ENCODE assay signal across 19 cellular contexts in genomic region chr12:111418594-111418880, GRCh38. TPM values are rescaled to one million over a fixed set of nuclear protein-coding genes. Genes with fewer than 3 reads are reported as not detected.
DNase-seq lines count a peak whose midpoint lies in the region; ATAC-seq and TF ChIP-seq lines count a peak whose summit lies in the region.
"Had no signal": no experiment of that assay in that cellular context is flagged by ENCODE, and none has a peak within 500 bp of the region (broad histone marks: within the 10 kb centered on the region; RNA-seq: fewer than 3 reads in every experiment).

No MANE protein-coding gene starts in this region.

- no peak for TF ChIP-seq CTCF in heart left ventricle (IDR thresholded peaks at IDR 0.05)
- no peak for TF ChIP-seq CTCF in testis (IDR thresholded peaks at IDR 0.05)
- TF ChIP-seq CTCF in mesothelial cell of epicardium (IDR thresholded peaks at IDR 0.05; ENCODE audit: unreplicated experiment), result no peak

- no peaks in the 10 kb centered on the region for H3K79me1 ChIP-seq in mesenchymal stem cell (replicated peaks; ENCODE audit: low read length, poor library complexity, severe bottlenecking)

- intact Hi-C loops in heart left ventricle (cut with DNase I) (no loop called here), left ventricle myocardium superior (cut with micrococcal nuclease) (no loop called here), testis (cut with DNase I; ENCODE audit: low total_unique reads) (no loop called here)
- intact Hi-C loops in activated CD4-positive, alpha-beta T cell treated with anti-CD3 and anti-CD28 coated beads, Interleukin-2, amount 10 ng/mL, durations not matched to agents 24 days and 14 days (cut with micrococcal nuclease), result no loop called here

- DNase-seq in heart left ventricle (no peak), left ventricle myocardium superior (no peak), mesenchymal stem cell (no peak), testis (no peak), mesothelial cell of epicardium (ENCODE audit: low spot score in 2 of 2, unreplicated experiment in 2 of 2) (no peak)
- no peak for DNase-seq in stimulated activated naive CD8-positive, alpha-beta T cell treated with anti-CD3 and anti-CD28 coated beads, Interleukin-15, amount 100 ng/mL, for 72 hours
- no peak for DNase-seq in stimulated activated naive CD8-positive, alpha-beta T cell treated with anti-CD3 and anti-CD28 coated beads, Interleukin-15, Interleukin-2, amounts not matched to agents 100 U/mL and 50 U/mL, for 24 hours
- no peak for DNase-seq in activated CD4-positive, alpha-beta T cell treated with anti-CD3 and anti-CD28 coated beads, Interleukin-2, amount 10 ng/mL, durations not matched to agents 24 days and 14 days
- DNase-seq: AML-193; Caco-2; CD4-positive, alpha-beta T cell; DMS153; DMS79; GDM1 had no signal

- H3K18ac ChIP-seq in mesenchymal stem cell (ENCODE audit: low read depth in 1 of 2, low read length in 2 of 2), result peak overlapping the region; percentile 22 to 25

- H3K36me3 ChIP-seq in heart left ventricle, result peaks cover 0 to 75% (median 46%) of the 10 kb centered on the region in 9 donors
- peaks cover 43 to 49% of the 10 kb centered on the region in 2 experiments for H3K36me3 ChIP-seq in mesenchymal stem cell (ENCODE audit: control insufficient read depth in 1 of 2, insufficient read depth in 2 of 2, low read depth in 1 of 2, low read length in 2 of 2)
- H3K36me3 ChIP-seq in testis (ENCODE audit: low read depth, missing control alignments), result no peaks in the 10 kb centered on the region

- no peak overlapping the region for H2AFZ ChIP-seq in mesenchymal stem cell (ENCODE audit: low read depth, low read length)

- H2BK15ac ChIP-seq in mesenchymal stem cell (ENCODE audit: low read depth, poor library complexity, severe bottlenecking), result no peak overlapping the region

- no peak overlapping the region for H4K91ac ChIP-seq in mesenchymal stem cell (ENCODE audit: low read length)

- H3K4me1 Mint-ChIP-seq in stimulated activated naive CD8-positive, alpha-beta T cell treated with anti-CD3 and anti-CD28 coated beads, Interleukin-15, amount 100 ng/mL, for 72 hours, result peaks cover 42% of the 10 kb centered on the region
- H3K4me1 Mint-ChIP-seq in mesothelial cell of epicardium, result no peaks in the 10 kb centered on the region
- H3K4me1 Mint-ChIP-seq in activated CD4-positive, alpha-beta T cell treated with anti-CD3 and anti-CD28 coated beads, Interleukin-2, amount 10 ng/mL, durations not matched to agents 24 days and 14 days, result peaks cover 22% of the 10 kb centered on the region

- no peaks in the 10 kb centered on the region for H3K36me3 Mint-ChIP-seq in mesothelial cell of epicardium
- H3K36me3 Mint-ChIP-seq in activated CD4-positive, alpha-beta T cell treated with anti-CD3 and anti-CD28 coated beads, Interleukin-2, amount 10 ng/mL, durations not matched to agents 24 days and 14 days (ENCODE audit: low read depth), result peaks cover 49% of the 10 kb centered on the region

- 91 to 95% (median 93%) methylated on average over 12 to 30 of the region's 30 CpGs for WGBS in heart left ventricle, 4 donors
- 97% methylated on average over 30 of the region's 30 CpGs for WGBS in mesenchymal stem cell
- 88% methylated on average over 13 of the region's 30 CpGs; no CpG with 5 or more reads in 1 of the 2 donors for WGBS in testis, 2 donors

- H3K9me3 Mint-ChIP-seq in stimulated activated naive CD8-positive, alpha-beta T cell treated with anti-CD3 and anti-CD28 coated beads, Interleukin-15, amount 100 ng/mL, for 72 hours, result no peaks in the 10 kb centered on the region
- H3K9me3 Mint-ChIP-seq in mesothelial cell of epicardium, result no peaks in the 10 kb centered on the region
- H3K9me3 Mint-ChIP-seq in activated CD4-positive, alpha-beta T cell treated with anti-CD3 and anti-CD28 coated beads, Interleukin-2, amount 10 ng/mL, durations not matched to agents 24 days and 14 days, result no peaks in the 10 kb centered on the region
- H3K9me3 Mint-ChIP-seq: CD4-positive, alpha-beta T cell had no signal

- H2BK120ac ChIP-seq in mesenchymal stem cell (ENCODE audit: low read depth, low read length), result no peak overlapping the region

- no peaks in the 10 kb centered on the region for H3K27me3 ChIP-seq in heart left ventricle
- H3K27me3 ChIP-seq in mesenchymal stem cell (ENCODE audit: control insufficient read depth in 1 of 2, insufficient read depth in 1 of 2, low read length in 2 of 2), result no peaks in the 10 kb centered on the region
- H3K27me3 ChIP-seq in testis, result no peaks in the 10 kb centered on the region

- no peak overlapping the region for H2BK12ac ChIP-seq in mesenchymal stem cell (ENCODE audit: low read length in 2 of 2)

- H3K27ac ChIP-seq in heart left ventricle (peak overlapping the region in 7 of 12 donors; percentile 41 to 95 (median 74)), mesenchymal stem cell (ENCODE audit: low read length, poor library complexity, severe bottlenecking) (no peak overlapping the region), testis (no peak overlapping the region)
- H3K27ac ChIP-seq: 22Rv1, A549, C4-2B had no signal

- no peak overlapping the region for H3K4me3 Mint-ChIP-seq in stimulated activated naive CD8-positive, alpha-beta T cell treated with anti-CD3 and anti-CD28 coated beads, Interleukin-15, amount 100 ng/mL, for 72 hours
- no peak overlapping the region for H3K4me3 Mint-ChIP-seq in mesothelial cell of epicardium
- H3K4me3 Mint-ChIP-seq in activated CD4-positive, alpha-beta T cell treated with anti-CD3 and anti-CD28 coated beads, Interleukin-2, amount 10 ng/mL, durations not matched to agents 24 days and 14 days, result no peak overlapping the region
- H3K4me3 Mint-ChIP-seq: CD4-positive, alpha-beta T cell had no signal

- no peak overlapping the region for H2AK5ac ChIP-seq in mesenchymal stem cell (ENCODE audit: low read length, severe bottlenecking)

- no peak for TF ChIP-seq POLR2A in heart left ventricle (IDR thresholded peaks at IDR 0.05)
- no peak for TF ChIP-seq POLR2A in testis (IDR thresholded peaks at IDR 0.05)

- no peak overlapping the region for H3K23ac ChIP-seq in mesenchymal stem cell (ENCODE audit: low read length in 2 of 2)

- H3K27ac Mint-ChIP-seq in stimulated activated naive CD8-positive, alpha-beta T cell treated with anti-CD3 and anti-CD28 coated beads, Interleukin-15, amount 100 ng/mL, for 72 hours, result no peak overlapping the region
- no peak overlapping the region for H3K27ac Mint-ChIP-seq in mesothelial cell of epicardium
- H3K27ac Mint-ChIP-seq in activated CD4-positive, alpha-beta T cell treated with anti-CD3 and anti-CD28 coated beads, Interleukin-2, amount 10 ng/mL, durations not matched to agents 24 days and 14 days, result no peak overlapping the region
- H3K27ac Mint-ChIP-seq: CD4-positive, alpha-beta T cell had no signal

- H3K4me1 ChIP-seq in heart left ventricle (peaks cover 7 to 88% (median 37%) of the 10 kb centered on the region in 12 donors), mesenchymal stem cell (ENCODE audit: control insufficient read depth, insufficient read depth, low read depth, low read length) (peaks cover 22% of the 10 kb centered on the region), testis (peaks cover 4% of the 10 kb centered on the region)
- H3K4me1 ChIP-seq: Caco-2 had no signal

- H3K4ac ChIP-seq in mesenchymal stem cell (ENCODE audit: low read depth in 1 of 2, low read length in 2 of 2), result no peak overlapping the region

- ATAC-seq in heart left ventricle (no peak), left ventricle myocardium superior (no peak)
- peak; percentile 53 for ATAC-seq in stimulated activated naive CD8-positive, alpha-beta T cell treated with anti-CD3 and anti-CD28 coated beads, Interleukin-15, amount 100 ng/mL, for 72 hours
- no peak for ATAC-seq in stimulated activated naive CD8-positive, alpha-beta T cell treated with anti-CD3 and anti-CD28 coated beads, Interleukin-15, Interleukin-2, amounts not matched to agents 100 U/mL and 50 U/mL, for 24 hours
- ATAC-seq: A549, HepG2 had no signal

- no peaks in the 10 kb centered on the region for H3K27me3 Mint-ChIP-seq in stimulated activated naive CD8-positive, alpha-beta T cell treated with anti-CD3 and anti-CD28 coated beads, Interleukin-15, amount 100 ng/mL, for 72 hours
- no peaks in the 10 kb centered on the region for H3K27me3 Mint-ChIP-seq in mesothelial cell of epicardium (ENCODE audit: low read depth)
- no peaks in the 10 kb centered on the region for H3K27me3 Mint-ChIP-seq in activated CD4-positive, alpha-beta T cell treated with anti-CD3 and anti-CD28 coated beads, Interleukin-2, amount 10 ng/mL, durations not matched to agents 24 days and 14 days
- H3K27me3 Mint-ChIP-seq: CD4-positive, alpha-beta T cell had no signal

- no peak overlapping the region for H3K14ac ChIP-seq in mesenchymal stem cell (ENCODE audit: low read length in 2 of 2)

- H3K4me2 ChIP-seq in mesenchymal stem cell (ENCODE audit: low read length, poor library complexity, severe bottlenecking), result no peak overlapping the region
- H3K4me2 ChIP-seq: A549 had no signal

- H3K9me3 ChIP-seq in heart left ventricle, result no peaks in the 10 kb centered on the region
- no peaks in the 10 kb centered on the region for H3K9me3 ChIP-seq in mesenchymal stem cell (ENCODE audit: control insufficient read depth, low read length)
- H3K9me3 ChIP-seq in testis, result no peaks in the 10 kb centered on the region
- H3K9me3 ChIP-seq: A549, Caco-2, HAP-1 had no signal

- no peak overlapping the region for H2BK5ac ChIP-seq in mesenchymal stem cell (ENCODE audit: low read depth, low read length, poor library complexity, severe bottlenecking)

- no peak overlapping the region for H4K8ac ChIP-seq in mesenchymal stem cell (ENCODE audit: low read length)

- no peak overlapping the region for H3K9ac ChIP-seq in mesenchymal stem cell (ENCODE audit: low read length)

- H3K4me3 ChIP-seq in heart left ventricle (no peak overlapping the region), mesenchymal stem cell (ENCODE audit: insufficient read depth in 1 of 2, low read depth in 1 of 2, low read length in 2 of 2) (no peak overlapping the region), testis (peak overlapping the region; percentile 24 to 43)
- H3K4me3 ChIP-seq: A549, HAP-1 had no signal

RNA-seq across cellular contexts. Expression of gene SH2B3, which starts 12.8 kb away (rescaled TPM):
- total RNA-seq in heart left ventricle, result 10 to 100 TPM; 35.8 to 76.7 (median 40.3) TPM
- 10 to 100 TPM; 11.3 to 16.8 TPM for polyA plus RNA-seq in heart left ventricle
- total RNA-seq in left ventricle myocardium superior, result 45.1 TPM
- 50.8 TPM for polyA plus RNA-seq in mesenchymal stem cell (2013, experiment 1 of 2)
- 50.3 TPM for polyA plus RNA-seq in mesenchymal stem cell (2013, experiment 2 of 2)
- total RNA-seq in testis, result 10 to 100 TPM; 36.9 to 38.1 TPM
- 22.0 TPM for polyA plus RNA-seq in testis (ENCODE audit: insufficient read depth, low read depth, low replicate concordance)
- 1.6 to 2.1 TPM (median 1.7 TPM) in 3 replicates for total RNA-seq in mesothelial cell of epicardium
- total RNA-seq in activated CD4-positive, alpha-beta T cell treated with anti-CD3 and anti-CD28 coated beads, Interleukin-2, amount 10 ng/mL, durations not matched to agents 24 days and 14 days, result 43.4 and 44.1 TPM in 2 replicates

RNA-seq across cellular contexts. Expression of gene PHETA1, which starts 49.6 kb away (rescaled TPM):
- total RNA-seq in heart left ventricle, result 10 to 100 TPM; 12.8 to 48.7 (median 23.7) TPM
- 10 to 100 TPM; 29.5 to 35.1 TPM for polyA plus RNA-seq in heart left ventricle
- 28.6 TPM for total RNA-seq in left ventricle myocardium superior
- 6.6 TPM for polyA plus RNA-seq in mesenchymal stem cell (2013, experiment 1 of 2)
- 6.5 TPM for polyA plus RNA-seq in mesenchymal stem cell (2013, experiment 2 of 2)
- 10 to 100 TPM; 16.1 to 27.2 TPM for total RNA-seq in testis
- 13.7 TPM for polyA plus RNA-seq in testis (ENCODE audit: insufficient read depth, low read depth, low replicate concordance)
- 13.8 to 18.2 TPM (median 16.1 TPM) in 3 replicates for total RNA-seq in mesothelial cell of epicardium
- total RNA-seq in activated CD4-positive, alpha-beta T cell treated with anti-CD3 and anti-CD28 coated beads, Interleukin-2, amount 10 ng/mL, durations not matched to agents 24 days and 14 days, result 2.3 and 3.0 TPM in 2 replicates

Comparison
In these comparisons a context has a peak if more than half of its experiments do, and no peak if none do; other contexts are left out.
1. H3K27ac ChIP-seq: peak in heart left ventricle (7 of 12); none in mesenchymal stem cell (single experiment) and testis (0 of 2).
2. H3K4me3 ChIP-seq: peak in testis (2 of 2); none in heart left ventricle (0 of 12) and mesenchymal stem cell (0 of 2).
3. RNA of gene SH2B3, which starts 12.8 kb away (total RNA-seq): 45.1 TPM in left ventricle myocardium superior (single experiment), 43.4 to 44.1 TPM in activated CD4-positive, alpha-beta T cell treated with anti-CD3 and anti-CD28 coated beads, Interleukin-2, amount 10 ng/mL, durations not matched to agents 24 days and 14 days, 35.8 to 76.7 TPM in heart left ventricle and 36.9 to 38.1 TPM in testis; 1.6 to 2.1 TPM in mesothelial cell of epicardium; every median in the first group is over 10 times any median in the second.